ENCODE assay signal across 1 cellular context in genomic region chr7:92177362-92177761, GRCh38.
A peak's percentile ranks its signal among the peaks of the same experiment; 100 is the strongest.
TF ChIP-seq lines count a peak whose summit lies in the region.

No MANE protein-coding gene starts in this region.

TF ChIP-seq in endothelial cell of umbilical vein, 7 proteins besides CTCF, POLR2A, EP300 and RAD21:
- TF ChIP-seq MYC (IDR thresholded peaks at IDR 0.05; ENCODE audit: low read depth, low read length) (no peak), FOS (IDR thresholded peaks at IDR 0.05; ENCODE audit: borderline replicate concordance, insufficient read depth, low read length) (peak; percentile 42)
